26 cellular contexts compared by ENCODE assay signal in the genomic region with DNA sequence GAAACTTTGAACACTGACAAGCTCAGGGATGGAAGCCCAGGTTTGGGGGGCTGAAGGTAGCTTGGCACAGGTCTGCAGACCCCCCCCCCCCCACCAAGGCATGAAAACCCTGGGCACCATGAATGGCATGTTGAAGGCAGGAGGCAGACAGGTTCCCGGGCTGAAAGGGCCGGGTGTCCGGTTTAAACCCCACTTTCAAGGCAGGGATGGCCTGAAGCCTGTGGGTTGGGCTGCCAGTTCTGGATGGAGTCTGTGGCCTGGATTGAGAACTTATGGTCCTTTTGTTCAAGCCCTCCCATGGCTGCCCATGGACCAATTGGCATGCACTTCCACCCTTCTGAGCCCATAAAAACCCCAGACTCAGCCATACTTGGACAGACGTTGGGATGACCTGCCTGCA.
"Had no signal": no experiment of that assay in that cellular context is flagged by ENCODE, and none has a peak within 500 bp of the region (broad histone marks: within the 10 kb centered on the region; RNA-seq: fewer than 3 reads in every experiment).

No MANE protein-coding gene starts in this region.

- H3K27me3 ChIP-seq: neutrophil, pancreas, right lobe of liver, sigmoid colon, suprapubic skin, testis, tibial artery, transverse colon, vagina had no signal

- H3K9me3 ChIP-seq: pancreas, psoas muscle, right lobe of liver, sigmoid colon, testis, tibial artery, transverse colon, vagina had no signal

- DNase-seq: naive B cell; naive thymus-derived CD8-positive, alpha-beta T cell; nephron progenitor cell; nucleus accumbens; psoas muscle; right lobe of liver; sigmoid colon; small intestine; stimulated activated CD4-positive, alpha-beta T cell treated with anti-CD3 and anti-CD28 coated beads, Interleukin-15, amount 100 ng/mL, for 24 hours; stimulated activated CD4-positive, alpha-beta T cell treated with anti-CD3 and anti-CD28 coated beads, Interleukin-2, amount 100 ng/mL, for 24 hours; stimulated activated CD4-positive, alpha-beta T cell treated with anti-CD3 and anti-CD28 coated beads, Interleukin-2, amount 100 ng/mL, for 48 hours; stimulated activated CD4-positive, alpha-beta T cell treated with anti-CD3 and anti-CD28 coated beads, Interleukin-4, amount 100 ng/mL, for 4 hours; stimulated activated CD8-positive, alpha-beta memory T cell treated with anti-CD3 and anti-CD28 coated beads, Interleukin-4, amount 100 ng/mL, for 48 hours; stimulated activated naive CD4-positive, alpha-beta T cell; stimulated activated naive CD8-positive, alpha-beta T cell treated with anti-CD3 and anti-CD28 coated beads, Interleukin-15, amount 100 ng/mL, for 72 hours; stimulated activated naive CD8-positive, alpha-beta T cell treated with anti-CD3 and anti-CD28 coated beads, Interleukin-15, Interleukin-2, amounts not matched to agents 100 U/mL and 50 U/mL, for 24 hours; substantia nigra; testis; tibial artery; transverse colon had no signal

- H3K36me3 ChIP-seq: neutrophil, pancreas, right lobe of liver, sigmoid colon, tibial artery, transverse colon, vagina had no signal

- H3K27ac ChIP-seq: neutrophil, pancreas, psoas muscle, right lobe of liver, sigmoid colon, suprapubic skin, testis, tibial artery, transverse colon, vagina had no signal

- H3K4me1 ChIP-seq: pancreas, psoas muscle, right lobe of liver, sigmoid colon, suprapubic skin, testis, transverse colon, vagina had no signal

- H3K4me3 ChIP-seq: pancreas, psoas muscle, right lobe of liver, sigmoid colon, suprapubic skin, testis, tibial artery, transverse colon, vagina had no signal

- ATAC-seq: naive thymus-derived CD8-positive, alpha-beta T cell; natural killer cell treated with Interleukin-12 subunit alpha and Interleukin-12 subunit beta and Interleukin-15 and Interleukin-18, amount 100 ng/mL, for 72 hours; pancreas; psoas muscle; right lobe of liver; stimulated activated memory B cell treated with anti-CD40 and anti-IgM and Interleukin-4, amounts not matched to agents 10 μg/mL and 1 μg/mL and 100 μg/mL, for 72 hours; stimulated activated naive CD8-positive, alpha-beta T cell treated with anti-CD3 and anti-CD28 coated beads, Interleukin-15, amount 100 ng/mL, for 72 hours; stimulated activated naive CD8-positive, alpha-beta T cell treated with anti-CD3 and anti-CD28 coated beads, Interleukin-15, Interleukin-2, amounts not matched to agents 100 U/mL and 50 U/mL, for 24 hours had no signal
